1 cellular context compared by ENCODE assay signal in the genomic region with DNA sequence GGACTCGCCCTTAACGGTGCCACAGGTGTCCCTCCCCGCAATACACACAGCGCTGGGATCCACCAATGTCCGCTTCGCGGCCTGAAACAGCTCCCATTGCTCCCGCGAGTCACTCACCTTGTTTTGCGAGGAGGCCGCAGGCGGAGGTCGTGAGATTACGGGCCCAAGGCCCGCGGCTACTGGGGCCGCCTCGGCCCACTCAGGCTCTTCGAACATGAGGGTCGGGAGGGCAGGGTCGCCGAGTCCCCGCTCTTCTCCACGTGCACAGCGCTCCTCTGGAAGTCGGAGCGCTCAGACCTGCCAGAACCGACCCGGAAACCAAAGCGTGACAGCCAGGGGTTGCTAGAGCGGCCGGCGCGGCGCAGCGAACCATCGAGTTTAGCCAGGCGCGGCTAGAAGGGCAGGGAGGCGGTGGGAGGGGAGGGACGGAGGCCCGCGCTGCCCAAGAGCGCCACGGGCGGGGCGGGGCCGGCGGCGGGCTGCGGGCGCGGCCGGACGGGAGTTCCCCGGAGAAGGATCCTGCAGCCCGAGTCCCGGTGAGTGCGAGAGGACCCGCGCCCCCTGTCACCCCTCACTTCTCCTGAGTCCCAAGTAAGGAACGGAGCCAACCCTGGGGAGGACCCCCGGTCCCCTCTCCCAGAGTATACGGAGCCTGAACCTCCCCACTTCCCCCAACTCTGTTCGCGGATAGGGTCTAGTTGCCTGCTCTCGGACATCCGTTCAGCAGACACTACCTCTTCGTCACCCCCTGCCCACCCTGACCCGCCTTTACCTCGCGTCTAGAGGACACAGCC.
TF ChIP-seq lines count a peak whose summit lies in the region.

A gene (plus strand): TSS at position 488 of the 794 bp plus-strand sequence. CDS start 498 bp downstream, outside the sequence.
A gene (minus strand): TSS at position 330 of the 794 bp plus-strand sequence. CDS start 114 bp downstream, at position 216.

TF ChIP-seq in HEK293, 187 proteins besides CTCF, POLR2A, EP300 and RAD21 (continued from another document and continues in another):
- TF ChIP-seq, protein P1, sequence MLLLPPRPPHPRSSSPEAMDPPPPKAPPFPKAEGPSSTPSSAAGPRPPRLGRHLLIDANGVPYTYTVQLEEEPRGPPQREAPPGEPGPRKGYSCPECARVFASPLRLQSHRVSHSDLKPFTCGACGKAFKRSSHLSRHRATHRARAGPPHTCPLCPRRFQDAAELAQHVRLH (tag by site-specific recombination; IDR thresholded peaks at IDR 0.05) = 0 out of 2 replicates have a peak, but pooled peaks have one; percentile 44
- TF ChIP-seq ZNF214 (tag by site-specific recombination; IDR thresholded peaks at IDR 0.05; ENCODE audit: borderline replicate concordance) (no peak), ZNF155 (tag by site-specific recombination; IDR thresholded peaks at IDR 0.05) (no peak), ZNF184 (tag by site-specific recombination; IDR thresholded peaks at IDR 0.05) (no peak), ZFP41 (tag by site-specific recombination; IDR thresholded peaks at IDR 0.05; ENCODE audit: borderline replicate concordance) (no peak), SALL2 (tag by site-specific recombination; IDR thresholded peaks at IDR 0.05; ENCODE audit: borderline replicate concordance) (no peak), ZNF366 (tag by site-specific recombination; conservative IDR thresholded peaks at IDR 0.05) (no peak), ZNF211 (tag by site-specific recombination; IDR thresholded peaks at IDR 0.05; ENCODE audit: low read depth) (no peak), ZNF610 (tag by site-specific recombination; IDR thresholded peaks at IDR 0.05; ENCODE audit: borderline replicate concordance) (no peak), ZNF654 (tag by site-specific recombination; IDR thresholded peaks at IDR 0.05; ENCODE audit: low read depth) (no peak), ZNF394 (tag by site-specific recombination; IDR thresholded peaks at IDR 0.05; ENCODE audit: borderline replicate concordance) (no peak; the same call in 1 of the 2 replicates), TRIM28 (IDR thresholded peaks at IDR 0.05; ENCODE audit: borderline replicate concordance, low read length) (peak; percentile 85), MZF1 (tag by site-specific recombination; IDR thresholded peaks at IDR 0.05; ENCODE audit: borderline replicate concordance) (no peak), KLF9 (tag by site-specific recombination; IDR thresholded peaks at IDR 0.05; ENCODE audit: low read depth) (peak; percentile 46), ZNF433 (tag by site-specific recombination; IDR thresholded peaks at IDR 0.05; ENCODE audit: low read depth) (no peak), ZNF473 (tag by site-specific recombination; IDR thresholded peaks at IDR 0.05) (no peak), ZNF776 (tag by site-specific recombination; IDR thresholded peaks at IDR 0.05; ENCODE audit: borderline replicate concordance) (no peak), MYNN (tag by site-specific recombination; IDR thresholded peaks at IDR 0.05; ENCODE audit: borderline replicate concordance) (no peak), HOXD13 (CRISPR knock-in tag; IDR thresholded peaks at IDR 0.05; ENCODE audit: borderline replicate concordance) (no peak), KLF1 (tag by site-specific recombination; IDR thresholded peaks at IDR 0.05) (no peak), ZNF626 (tag by site-specific recombination; IDR thresholded peaks at IDR 0.05) (no peak), OVOL3 (tag by site-specific recombination; IDR thresholded peaks at IDR 0.05) (0 out of 2 replicates have a peak, but pooled peaks have one; percentile 50), BCL11B (tag by site-specific recombination; IDR thresholded peaks at IDR 0.05; ENCODE audit: low read depth) (no peak), ZNF112 (tag by site-specific recombination; IDR thresholded peaks at IDR 0.05) (no peak), ZNF221 (tag by site-specific recombination; IDR thresholded peaks at IDR 0.05; ENCODE audit: borderline replicate concordance) (no peak), ZNF10 (tag by site-specific recombination; IDR thresholded peaks at IDR 0.05) (no peak), OSR2 (tag by site-specific recombination; IDR thresholded peaks at IDR 0.05) (no peak), ZNF624 (tag by site-specific recombination; IDR thresholded peaks at IDR 0.05) (no peak)
- TF ChIP-seq, protein P2, sequence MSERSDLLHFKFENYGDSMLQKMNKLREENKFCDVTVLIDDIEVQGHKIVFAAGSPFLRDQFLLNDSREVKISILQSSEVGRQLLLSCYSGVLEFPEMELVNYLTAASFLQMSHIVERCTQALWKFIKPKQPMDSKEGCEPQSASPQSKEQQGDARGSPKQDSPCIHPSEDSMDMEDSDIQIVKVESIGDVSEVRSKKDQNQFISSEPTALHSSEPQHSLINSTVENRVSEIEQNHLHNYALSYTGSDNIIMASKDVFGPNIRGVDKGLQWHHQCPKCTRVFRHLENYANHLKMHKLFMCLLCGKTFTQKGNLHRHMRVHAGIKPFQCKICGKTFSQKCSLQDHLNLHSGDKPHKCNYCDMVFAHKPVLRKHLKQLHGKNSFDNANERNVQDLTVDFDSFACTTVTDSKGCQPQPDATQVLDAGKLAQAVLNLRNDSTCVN (tag by site-specific recombination; optimal IDR thresholded peaks at IDR 0.05) = peak; percentile 71
- TF ChIP-seq, protein P3, sequence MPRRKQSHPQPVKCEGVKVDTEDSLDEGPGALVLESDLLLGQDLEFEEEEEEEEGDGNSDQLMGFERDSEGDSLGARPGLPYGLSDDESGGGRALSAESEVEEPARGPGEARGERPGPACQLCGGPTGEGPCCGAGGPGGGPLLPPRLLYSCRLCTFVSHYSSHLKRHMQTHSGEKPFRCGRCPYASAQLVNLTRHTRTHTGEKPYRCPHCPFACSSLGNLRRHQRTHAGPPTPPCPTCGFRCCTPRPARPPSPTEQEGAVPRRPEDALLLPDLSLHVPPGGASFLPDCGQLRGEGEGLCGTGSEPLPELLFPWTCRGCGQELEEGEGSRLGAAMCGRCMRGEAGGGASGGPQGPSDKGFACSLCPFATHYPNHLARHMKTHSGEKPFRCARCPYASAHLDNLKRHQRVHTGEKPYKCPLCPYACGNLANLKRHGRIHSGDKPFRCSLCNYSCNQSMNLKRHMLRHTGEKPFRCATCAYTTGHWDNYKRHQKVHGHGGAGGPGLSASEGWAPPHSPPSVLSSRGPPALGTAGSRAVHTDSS (tag by site-specific recombination; IDR thresholded peaks at IDR 0.05) = no peak
- TF ChIP-seq, protein P4, sequence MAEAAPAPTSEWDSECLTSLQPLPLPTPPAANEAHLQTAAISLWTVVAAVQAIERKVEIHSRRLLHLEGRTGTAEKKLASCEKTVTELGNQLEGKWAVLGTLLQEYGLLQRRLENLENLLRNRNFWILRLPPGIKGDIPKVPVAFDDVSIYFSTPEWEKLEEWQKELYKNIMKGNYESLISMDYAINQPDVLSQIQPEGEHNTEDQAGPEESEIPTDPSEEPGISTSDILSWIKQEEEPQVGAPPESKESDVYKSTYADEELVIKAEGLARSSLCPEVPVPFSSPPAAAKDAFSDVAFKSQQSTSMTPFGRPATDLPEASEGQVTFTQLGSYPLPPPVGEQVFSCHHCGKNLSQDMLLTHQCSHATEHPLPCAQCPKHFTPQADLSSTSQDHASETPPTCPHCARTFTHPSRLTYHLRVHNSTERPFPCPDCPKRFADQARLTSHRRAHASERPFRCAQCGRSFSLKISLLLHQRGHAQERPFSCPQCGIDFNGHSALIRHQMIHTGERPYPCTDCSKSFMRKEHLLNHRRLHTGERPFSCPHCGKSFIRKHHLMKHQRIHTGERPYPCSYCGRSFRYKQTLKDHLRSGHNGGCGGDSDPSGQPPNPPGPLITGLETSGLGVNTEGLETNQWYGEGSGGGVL (tag by site-specific recombination; IDR thresholded peaks at IDR 0.05) = no peak
- TF ChIP-seq, protein P5, sequence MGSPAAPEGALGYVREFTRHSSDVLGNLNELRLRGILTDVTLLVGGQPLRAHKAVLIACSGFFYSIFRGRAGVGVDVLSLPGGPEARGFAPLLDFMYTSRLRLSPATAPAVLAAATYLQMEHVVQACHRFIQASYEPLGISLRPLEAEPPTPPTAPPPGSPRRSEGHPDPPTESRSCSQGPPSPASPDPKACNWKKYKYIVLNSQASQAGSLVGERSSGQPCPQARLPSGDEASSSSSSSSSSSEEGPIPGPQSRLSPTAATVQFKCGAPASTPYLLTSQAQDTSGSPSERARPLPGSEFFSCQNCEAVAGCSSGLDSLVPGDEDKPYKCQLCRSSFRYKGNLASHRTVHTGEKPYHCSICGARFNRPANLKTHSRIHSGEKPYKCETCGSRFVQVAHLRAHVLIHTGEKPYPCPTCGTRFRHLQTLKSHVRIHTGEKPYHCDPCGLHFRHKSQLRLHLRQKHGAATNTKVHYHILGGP (tag by site-specific recombination; IDR thresholded peaks at IDR 0.05) = no peak
- TF ChIP-seq, protein P6, sequence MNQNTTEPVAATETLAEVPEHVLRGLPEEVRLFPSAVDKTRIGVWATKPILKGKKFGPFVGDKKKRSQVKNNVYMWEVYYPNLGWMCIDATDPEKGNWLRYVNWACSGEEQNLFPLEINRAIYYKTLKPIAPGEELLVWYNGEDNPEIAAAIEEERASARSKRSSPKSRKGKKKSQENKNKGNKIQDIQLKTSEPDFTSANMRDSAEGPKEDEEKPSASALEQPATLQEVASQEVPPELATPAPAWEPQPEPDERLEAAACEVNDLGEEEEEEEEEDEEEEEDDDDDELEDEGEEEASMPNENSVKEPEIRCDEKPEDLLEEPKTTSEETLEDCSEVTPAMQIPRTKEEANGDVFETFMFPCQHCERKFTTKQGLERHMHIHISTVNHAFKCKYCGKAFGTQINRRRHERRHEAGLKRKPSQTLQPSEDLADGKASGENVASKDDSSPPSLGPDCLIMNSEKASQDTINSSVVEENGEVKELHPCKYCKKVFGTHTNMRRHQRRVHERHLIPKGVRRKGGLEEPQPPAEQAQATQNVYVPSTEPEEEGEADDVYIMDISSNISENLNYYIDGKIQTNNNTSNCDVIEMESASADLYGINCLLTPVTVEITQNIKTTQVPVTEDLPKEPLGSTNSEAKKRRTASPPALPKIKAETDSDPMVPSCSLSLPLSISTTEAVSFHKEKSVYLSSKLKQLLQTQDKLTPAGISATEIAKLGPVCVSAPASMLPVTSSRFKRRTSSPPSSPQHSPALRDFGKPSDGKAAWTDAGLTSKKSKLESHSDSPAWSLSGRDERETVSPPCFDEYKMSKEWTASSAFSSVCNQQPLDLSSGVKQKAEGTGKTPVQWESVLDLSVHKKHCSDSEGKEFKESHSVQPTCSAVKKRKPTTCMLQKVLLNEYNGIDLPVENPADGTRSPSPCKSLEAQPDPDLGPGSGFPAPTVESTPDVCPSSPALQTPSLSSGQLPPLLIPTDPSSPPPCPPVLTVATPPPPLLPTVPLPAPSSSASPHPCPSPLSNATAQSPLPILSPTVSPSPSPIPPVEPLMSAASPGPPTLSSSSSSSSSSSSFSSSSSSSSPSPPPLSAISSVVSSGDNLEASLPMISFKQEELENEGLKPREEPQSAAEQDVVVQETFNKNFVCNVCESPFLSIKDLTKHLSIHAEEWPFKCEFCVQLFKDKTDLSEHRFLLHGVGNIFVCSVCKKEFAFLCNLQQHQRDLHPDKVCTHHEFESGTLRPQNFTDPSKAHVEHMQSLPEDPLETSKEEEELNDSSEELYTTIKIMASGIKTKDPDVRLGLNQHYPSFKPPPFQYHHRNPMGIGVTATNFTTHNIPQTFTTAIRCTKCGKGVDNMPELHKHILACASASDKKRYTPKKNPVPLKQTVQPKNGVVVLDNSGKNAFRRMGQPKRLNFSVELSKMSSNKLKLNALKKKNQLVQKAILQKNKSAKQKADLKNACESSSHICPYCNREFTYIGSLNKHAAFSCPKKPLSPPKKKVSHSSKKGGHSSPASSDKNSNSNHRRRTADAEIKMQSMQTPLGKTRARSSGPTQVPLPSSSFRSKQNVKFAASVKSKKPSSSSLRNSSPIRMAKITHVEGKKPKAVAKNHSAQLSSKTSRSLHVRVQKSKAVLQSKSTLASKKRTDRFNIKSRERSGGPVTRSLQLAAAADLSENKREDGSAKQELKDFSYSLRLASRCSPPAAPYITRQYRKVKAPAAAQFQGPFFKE (tag by site-specific recombination; IDR thresholded peaks at IDR 0.05; ENCODE audit: borderline replicate concordance) = no peak
- TF ChIP-seq, protein P7, sequence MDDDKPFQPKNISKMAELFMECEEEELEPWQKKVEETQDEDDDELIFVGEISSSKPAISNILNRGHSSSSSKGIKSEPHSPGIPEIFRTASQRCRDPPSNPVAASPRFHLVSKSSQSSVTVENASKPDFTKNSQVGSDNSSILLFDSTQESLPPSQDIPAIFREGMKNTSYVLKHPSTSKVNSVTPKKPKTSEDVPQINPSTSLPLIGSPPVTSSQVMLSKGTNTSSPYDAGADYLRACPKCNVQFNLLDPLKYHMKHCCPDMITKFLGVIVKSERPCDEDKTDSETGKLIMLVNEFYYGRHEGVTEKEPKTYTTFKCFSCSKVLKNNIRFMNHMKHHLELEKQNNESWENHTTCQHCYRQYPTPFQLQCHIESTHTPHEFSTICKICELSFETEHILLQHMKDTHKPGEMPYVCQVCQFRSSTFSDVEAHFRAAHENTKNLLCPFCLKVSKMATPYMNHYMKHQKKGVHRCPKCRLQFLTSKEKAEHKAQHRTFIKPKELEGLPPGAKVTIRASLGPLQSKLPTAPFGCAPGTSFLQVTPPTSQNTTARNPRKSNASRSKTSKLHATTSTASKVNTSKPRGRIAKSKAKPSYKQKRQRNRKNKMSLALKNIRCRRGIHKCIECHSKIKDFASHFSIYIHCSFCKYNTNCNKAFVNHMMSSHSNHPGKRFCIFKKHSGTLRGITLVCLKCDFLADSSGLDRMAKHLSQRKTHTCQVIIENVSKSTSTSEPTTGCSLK (tag by site-specific recombination; IDR thresholded peaks at IDR 0.05) = no peak
- TF ChIP-seq, protein P8, sequence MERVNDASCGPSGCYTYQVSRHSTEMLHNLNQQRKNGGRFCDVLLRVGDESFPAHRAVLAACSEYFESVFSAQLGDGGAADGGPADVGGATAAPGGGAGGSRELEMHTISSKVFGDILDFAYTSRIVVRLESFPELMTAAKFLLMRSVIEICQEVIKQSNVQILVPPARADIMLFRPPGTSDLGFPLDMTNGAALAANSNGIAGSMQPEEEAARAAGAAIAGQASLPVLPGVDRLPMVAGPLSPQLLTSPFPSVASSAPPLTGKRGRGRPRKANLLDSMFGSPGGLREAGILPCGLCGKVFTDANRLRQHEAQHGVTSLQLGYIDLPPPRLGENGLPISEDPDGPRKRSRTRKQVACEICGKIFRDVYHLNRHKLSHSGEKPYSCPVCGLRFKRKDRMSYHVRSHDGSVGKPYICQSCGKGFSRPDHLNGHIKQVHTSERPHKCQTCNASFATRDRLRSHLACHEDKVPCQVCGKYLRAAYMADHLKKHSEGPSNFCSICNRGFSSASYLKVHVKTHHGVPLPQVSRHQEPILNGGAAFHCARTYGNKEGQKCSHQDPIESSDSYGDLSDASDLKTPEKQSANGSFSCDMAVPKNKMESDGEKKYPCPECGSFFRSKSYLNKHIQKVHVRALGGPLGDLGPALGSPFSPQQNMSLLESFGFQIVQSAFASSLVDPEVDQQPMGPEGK (tag by site-specific recombination; IDR thresholded peaks at IDR 0.05) = peak; percentile 26; the same call in 1 of the 2 replicates
- TF ChIP-seq, protein P9, sequence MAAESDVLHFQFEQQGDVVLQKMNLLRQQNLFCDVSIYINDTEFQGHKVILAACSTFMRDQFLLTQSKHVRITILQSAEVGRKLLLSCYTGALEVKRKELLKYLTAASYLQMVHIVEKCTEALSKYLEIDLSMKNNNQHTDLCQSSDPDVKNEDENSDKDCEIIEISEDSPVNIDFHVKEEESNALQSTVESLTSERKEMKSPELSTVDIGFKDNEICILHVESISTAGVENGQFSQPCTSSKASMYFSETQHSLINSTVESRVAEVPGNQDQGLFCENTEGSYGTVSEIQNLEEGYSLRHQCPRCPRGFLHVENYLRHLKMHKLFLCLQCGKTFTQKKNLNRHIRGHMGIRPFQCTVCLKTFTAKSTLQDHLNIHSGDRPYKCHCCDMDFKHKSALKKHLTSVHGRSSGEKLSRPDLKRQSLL (tag by site-specific recombination; IDR thresholded peaks at IDR 0.05) = no peak; the same call in 1 of the 2 replicates
